Comparison of ENCODE assay signal across 1 cellular context in genomic region chr6:107444277-107444676, GRCh38.
TF ChIP-seq lines count a peak whose summit lies in the region.

No MANE protein-coding gene starts in this region.

TF ChIP-seq in IMR-90, 13 proteins besides CTCF, POLR2A, EP300 and RAD21:
- no peak for TF ChIP-seq NFE2L2 (IDR thresholded peaks at IDR 0.05; ENCODE audit: low read depth, low read length)
- TF ChIP-seq BHLHE40 (IDR thresholded peaks at IDR 0.05; ENCODE audit: low read depth, low read length): no peak
- TF ChIP-seq USF2 (IDR thresholded peaks at IDR 0.05; ENCODE audit: low read depth, low read length): no peak
- no peak for TF ChIP-seq CEBPB (IDR thresholded peaks at IDR 0.05; ENCODE audit: low read depth, low read length)
- no peak for TF ChIP-seq MXI1 (IDR thresholded peaks at IDR 0.05; ENCODE audit: borderline replicate concordance, low read depth, low read length)
- TF ChIP-seq CHD1 (IDR thresholded peaks at IDR 0.05; ENCODE audit: low read depth, low read length): no peak
- TF ChIP-seq MAFK (IDR thresholded peaks at IDR 0.05; ENCODE audit: low read depth, low read length): no peak
- no peak for TF ChIP-seq SMC3 (IDR thresholded peaks at IDR 0.05; ENCODE audit: low read depth, low read length)
- TF ChIP-seq ELK1 (IDR thresholded peaks at IDR 0.05; ENCODE audit: borderline replicate concordance, low read depth, low read length): no peak
- no peak for TF ChIP-seq RFX5 (IDR thresholded peaks at IDR 0.05; ENCODE audit: low read depth, low read length)
- no peak for TF ChIP-seq RCOR1 (IDR thresholded peaks at IDR 0.05; ENCODE audit: insufficient replicate concordance, low read length)
- no peak for TF ChIP-seq FOS (IDR thresholded peaks at IDR 0.05; ENCODE audit: low read depth, low read length)
- TF ChIP-seq MAZ (IDR thresholded peaks at IDR 0.05; ENCODE audit: borderline replicate concordance, low read depth, low read length): no peak
